In genomic region chr15:75335705-75336355, GRCh38 we compare ENCODE assay signal across 1 cellular context.
TF ChIP-seq lines count a peak whose summit lies in the region.

Gene COMMD4 (plus strand): TSS chr15:75336063. CDS start chr15:75336090, 27 bp downstream.

TF ChIP-seq in K562, 482 proteins besides CTCF, POLR2A, EP300 and RAD21 (continued from another document and continues in another):
- TF ChIP-seq CHD7 (IDR thresholded peaks at IDR 0.05; ENCODE audit: low read depth, low read length) = no peak
- peak; percentile 79 for TF ChIP-seq ETV5 (CRISPR knock-in tag; IDR thresholded peaks at IDR 0.05; ENCODE audit: low read depth)
- TF ChIP-seq ZNF778 (CRISPR knock-in tag; IDR thresholded peaks at IDR 0.05) = no peak
- peak; percentile 16; the same call in 1 of the 2 replicates for TF ChIP-seq REST (CRISPR knock-in tag; IDR thresholded peaks at IDR 0.05; ENCODE audit: low read depth)
- TF ChIP-seq ZNF655 (CRISPR knock-in tag; IDR thresholded peaks at IDR 0.05) = no peak
- no peak for TF ChIP-seq POLR2AphosphoS2 (IDR thresholded peaks at IDR 0.05; ENCODE audit: low read length)
- TF ChIP-seq U2AF2 (optimal IDR thresholded peaks at IDR 0.05; ENCODE audit: low read depth, low read length) = no peak
- peak; percentile 60; the same call in 1 of the 2 replicates for TF ChIP-seq ZNF175 (CRISPR knock-in tag; IDR thresholded peaks at IDR 0.05; ENCODE audit: low read depth)
- TF ChIP-seq FOS (IDR thresholded peaks at IDR 0.05; ENCODE audit: extremely low read depth, insufficient read length) = no peak
- no peak for TF ChIP-seq TFAM (CRISPR knock-in tag; conservative IDR thresholded peaks at IDR 0.05)
- peak; percentile 88 for TF ChIP-seq GABPA (tag; conservative IDR thresholded peaks at IDR 0.05; ENCODE audit: low read depth)
- TF ChIP-seq CBX3 (IDR thresholded peaks at IDR 0.05; ENCODE audit: borderline replicate concordance in 1 of 2, low read length in 2 of 2) = peak in 1 of 2 experiments; percentile 78; a peak in 2 of 3 replicates
- no peak for TF ChIP-seq ZNF165 (CRISPR knock-in tag; IDR thresholded peaks at IDR 0.05; ENCODE audit: borderline replicate concordance)
- peak; percentile 71; the same call in 1 of the 2 replicates for TF ChIP-seq ZBTB40 (IDR thresholded peaks at IDR 0.05)
- TF ChIP-seq ZBTB40 (CRISPR knock-in tag; IDR thresholded peaks at IDR 0.05) = no peak
- no peak for TF ChIP-seq PATZ1 (CRISPR knock-in tag; IDR thresholded peaks at IDR 0.05; ENCODE audit: borderline replicate concordance)
- no peak for TF ChIP-seq ILK (tag; IDR thresholded peaks at IDR 0.05; ENCODE audit: borderline replicate concordance, low read depth)
- TF ChIP-seq ZNF76 (CRISPR knock-in tag; IDR thresholded peaks at IDR 0.05; ENCODE audit: borderline replicate concordance) = no peak
- TF ChIP-seq ZNF431 (CRISPR knock-in tag; IDR thresholded peaks at IDR 0.05) = no peak
- no peak for TF ChIP-seq ZNF408 (CRISPR knock-in tag; IDR thresholded peaks at IDR 0.05; ENCODE audit: low read depth)
- peak; percentile 78 for TF ChIP-seq TAF1 (IDR thresholded peaks at IDR 0.05; ENCODE audit: control insufficient read depth, extremely low read depth, insufficient read depth, low read length, severe bottlenecking)
- TF ChIP-seq SRF (CRISPR knock-in tag; IDR thresholded peaks at IDR 0.05) = peak in 1 of 2 experiments; percentile 53; a peak in 1 of 4 replicates
